Comparison of ENCODE assay signal across 7 cellular contexts in genomic region chr1:181397841-181398240, GRCh38.
DNase-seq lines count a peak whose midpoint lies in the region; ATAC-seq and TF ChIP-seq lines count a peak whose summit lies in the region.

No MANE protein-coding gene starts in this region.

- no peaks in the 10 kb centered on the region for H3K36me3 Mint-ChIP-seq in IgD-negative memory B cell
- H3K36me3 Mint-ChIP-seq in endodermal cell (ENCODE audit: low read depth), result no peaks in the 10 kb centered on the region

- no peak overlapping the region for H3K18ac ChIP-seq in mesenchymal stem cell (ENCODE audit: low read depth in 1 of 2, low read length in 2 of 2)

- H3K4me2 ChIP-seq in mesenchymal stem cell (ENCODE audit: low read length, poor library complexity, severe bottlenecking) (no peak overlapping the region), osteoblast (ENCODE audit: insufficient read depth, low read length) (no peak overlapping the region)

- no peak overlapping the region for H2BK120ac ChIP-seq in mesenchymal stem cell (ENCODE audit: low read depth, low read length)

- no peaks in the 10 kb centered on the region for H3K9me3 Mint-ChIP-seq in IgD-negative memory B cell
- no peaks in the 10 kb centered on the region for H3K9me3 Mint-ChIP-seq in endodermal cell

- H3K4me3 Mint-ChIP-seq in IgD-negative memory B cell (no peak overlapping the region), endodermal cell (no peak overlapping the region)

- H3K27ac Mint-ChIP-seq in IgD-negative memory B cell (peak overlapping the region in 2 of 3 donors; percentile 32 to 36), endodermal cell (no peak overlapping the region)

- 78 to 86% methylated on average over 3 of the region's 3 CpGs for WGBS in endodermal cell (ENCODE audit: insufficient coverage in 1 of 2, insufficient read length in 1 of 2), 2 experiments
- 52% methylated on average over 3 of the region's 3 CpGs for WGBS in mesenchymal stem cell

- no peaks in the 10 kb centered on the region for H4K20me1 ChIP-seq in osteoblast (ENCODE audit: insufficient read depth, low read length)

- no peaks in the 10 kb centered on the region for H3K4me1 ChIP-seq in endodermal cell (ENCODE audit: control insufficient read depth, insufficient read depth, low read length)
- H3K4me1 ChIP-seq in mesenchymal stem cell (ENCODE audit: control insufficient read depth, insufficient read depth, low read depth, low read length), result no peaks in the 10 kb centered on the region
- H3K4me1 ChIP-seq in osteoblast (ENCODE audit: insufficient read depth, low read length), result no peaks in the 10 kb centered on the region

- H3K79me1 ChIP-seq in mesenchymal stem cell (replicated peaks; ENCODE audit: low read length, poor library complexity, severe bottlenecking), result no peaks in the 10 kb centered on the region

- TF ChIP-seq CTCF in endodermal cell (conservative IDR thresholded peaks at IDR 0.05) (no peak), osteoblast (IDR thresholded peaks at IDR 0.05; ENCODE audit: extremely low read depth, low read depth, low read length) (no peak)

- H2BK5ac ChIP-seq in mesenchymal stem cell (ENCODE audit: low read depth, low read length, poor library complexity, severe bottlenecking), result no peak overlapping the region

- H3K23ac ChIP-seq in mesenchymal stem cell (ENCODE audit: low read length in 2 of 2), result no peak overlapping the region

- H3K4me3 ChIP-seq in endodermal cell (ENCODE audit: low read length) (no peak overlapping the region), mesenchymal stem cell (ENCODE audit: insufficient read depth in 1 of 2, low read depth in 1 of 2, low read length in 2 of 2) (no peak overlapping the region), osteoblast (ENCODE audit: insufficient read depth, low read length) (no peak overlapping the region)

- no peak overlapping the region for H4K8ac ChIP-seq in mesenchymal stem cell (ENCODE audit: low read length)

- ATAC-seq in GM18861 (IDR thresholded peaks at IDR 0.05; ENCODE audit: unreplicated experiment) (peak; percentile 68), GM21447 (IDR thresholded peaks at IDR 0.05; ENCODE audit: unreplicated experiment) (peak; percentile 68)

- peaks cover 5% of the 10 kb centered on the region for H3K27me3 Mint-ChIP-seq in IgD-negative memory B cell
- no peaks in the 10 kb centered on the region for H3K27me3 Mint-ChIP-seq in endodermal cell (ENCODE audit: insufficient read depth)

- no peak overlapping the region for H2AK5ac ChIP-seq in mesenchymal stem cell (ENCODE audit: low read length, severe bottlenecking)

- no peaks in the 10 kb centered on the region for H3K27me3 ChIP-seq in endodermal cell (ENCODE audit: control insufficient read depth, insufficient read depth, low read length, poor library complexity, severe bottlenecking)
- peaks cover 0 to 17% of the 10 kb centered on the region in 2 experiments for H3K27me3 ChIP-seq in mesenchymal stem cell (ENCODE audit: control insufficient read depth in 1 of 2, insufficient read depth in 1 of 2, low read length in 2 of 2)
- no peaks in the 10 kb centered on the region for H3K27me3 ChIP-seq in osteoblast (ENCODE audit: insufficient read depth, low read length)

- H3K4me1 Mint-ChIP-seq in IgD-negative memory B cell (peaks cover 0 to 1% (median 0%) of the 10 kb centered on the region in 3 donors), endodermal cell (peaks cover 6% of the 10 kb centered on the region)

- H3K79me2 ChIP-seq in osteoblast (ENCODE audit: insufficient read depth, low read length), result no peaks in the 10 kb centered on the region

- H2AFZ ChIP-seq in mesenchymal stem cell (ENCODE audit: low read depth, low read length) (no peak overlapping the region), osteoblast (ENCODE audit: low read length) (no peak overlapping the region)

- H3K4ac ChIP-seq in mesenchymal stem cell (ENCODE audit: low read depth in 1 of 2, low read length in 2 of 2), result no peak overlapping the region

- H3K27ac ChIP-seq in endodermal cell (ENCODE audit: low read depth, low read length) (no peak overlapping the region), mesenchymal stem cell (ENCODE audit: low read length, poor library complexity, severe bottlenecking) (no peak overlapping the region), osteoblast (ENCODE audit: low read depth, low read length) (no peak overlapping the region)

- H3K9me3 ChIP-seq in endodermal cell (ENCODE audit: control insufficient read depth, low read length), result no peaks in the 10 kb centered on the region
- H3K9me3 ChIP-seq in mesenchymal stem cell (ENCODE audit: control insufficient read depth, low read length), result no peaks in the 10 kb centered on the region
- no peaks in the 10 kb centered on the region for H3K9me3 ChIP-seq in osteoblast (ENCODE audit: low read depth, low read length)

- no peak overlapping the region for H3K14ac ChIP-seq in mesenchymal stem cell (ENCODE audit: low read length in 2 of 2)

- DNase-seq in endodermal cell (peak; percentile 28), mesenchymal stem cell (no peak), osteoblast (ENCODE audit: insufficient read length, low spot score, missing footprints) (no peak), anterior cingulate cortex (lab: John Stamatoyannopoulos, UW) (no peak)

- H3K9ac ChIP-seq in endodermal cell (ENCODE audit: extremely low read depth, low read length, poor library complexity, severe bottlenecking) (no peak overlapping the region), mesenchymal stem cell (ENCODE audit: low read length) (no peak overlapping the region)

- no peaks in the 10 kb centered on the region for H3K36me3 ChIP-seq in endodermal cell (ENCODE audit: control insufficient read depth, insufficient read depth, low read length)
- no peaks in the 10 kb centered on the region for H3K36me3 ChIP-seq in mesenchymal stem cell (ENCODE audit: control insufficient read depth in 1 of 2, insufficient read depth in 2 of 2, low read depth in 1 of 2, low read length in 2 of 2)
- H3K36me3 ChIP-seq in osteoblast (ENCODE audit: insufficient read depth, low read length), result no peaks in the 10 kb centered on the region

- H2BK12ac ChIP-seq in mesenchymal stem cell (ENCODE audit: low read length in 2 of 2), result no peak overlapping the region

- no peak overlapping the region for H2BK15ac ChIP-seq in mesenchymal stem cell (ENCODE audit: low read depth, poor library complexity, severe bottlenecking)

- H4K91ac ChIP-seq in mesenchymal stem cell (ENCODE audit: low read length), result no peak overlapping the region
